In the genomic region with DNA sequence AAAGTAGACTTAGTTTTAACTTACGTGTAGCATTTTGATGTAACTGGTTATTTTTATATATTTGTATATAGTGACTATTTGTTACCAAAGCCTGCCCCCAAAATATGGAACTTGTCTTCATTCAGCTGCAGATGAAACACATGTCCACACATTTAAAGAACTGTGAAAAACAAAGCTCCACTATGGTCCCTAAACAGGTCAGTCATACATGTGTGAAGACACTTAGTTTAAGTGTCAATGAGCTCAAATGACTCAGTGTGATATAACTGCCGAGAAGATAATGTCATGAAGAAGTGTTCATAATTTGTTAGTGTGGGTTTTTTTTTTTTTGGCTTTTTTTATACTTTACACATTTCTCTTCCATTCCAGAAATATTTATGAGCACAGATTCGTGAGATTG, we compare ENCODE assay signal across 18 cellular contexts. TPM values are rescaled to one million over a fixed set of nuclear protein-coding genes. Genes with fewer than 3 reads are reported as not detected.
DNase-seq lines count a peak whose midpoint lies in the region; ATAC-seq, FAIRE-seq and TF ChIP-seq lines count a peak whose summit lies in the region.
"Had no signal": no experiment of that assay in that cellular context is flagged by ENCODE, and none has a peak within 500 bp of the region (broad histone marks: within the 10 kb centered on the region; RNA-seq: fewer than 3 reads in every experiment).

No MANE protein-coding gene starts in this region.

- TF ChIP-seq EP300 in A549 (IDR thresholded peaks at IDR 0.05), result no peak

- no peaks in the 10 kb centered on the region for H3K27me3 ChIP-seq in CD8-positive, alpha-beta T cell (ENCODE audit: insufficient read depth, low read length)
- H3K27me3 ChIP-seq: BLaER1 treated with 17β-estradiol and CSF1 and Interleukin-3, amounts not matched to agents 10 nM and 100 nM had no signal

- H3K27me3 Mint-ChIP-seq in CD8-positive, alpha-beta T cell (ENCODE audit: low read depth), result no peaks in the 10 kb centered on the region
- no peaks in the 10 kb centered on the region for H3K27me3 Mint-ChIP-seq in activated T-helper 2 cell treated with anti-CD3 and anti-CD28 coated beads, Interferon-gamma antibody, Interleukin-2, Interleukin-4, amounts not matched to agents 10 μg/mL and 5 μg/mL and 100 μg/mL, durations not matched to agents 14 hours and 24 hours and 36 hours (ENCODE audit: low read depth)
- H3K27me3 Mint-ChIP-seq in natural killer cell (ENCODE audit: low read depth in 2 of 2) (no peaks in the 10 kb centered on the region), endothelial cell (ENCODE audit: unreplicated experiment) (no peaks in the 10 kb centered on the region)

- intact Hi-C loops in CD8-positive, alpha-beta T cell (cut with DNase I, micrococcal nuclease), result no loop called here
- intact Hi-C loops in activated T-helper 2 cell treated with anti-CD3 and anti-CD28 coated beads, Interferon-gamma antibody, Interleukin-2, Interleukin-4, amounts not matched to agents 10 μg/mL and 5 μg/mL and 100 μg/mL, durations not matched to agents 14 hours and 24 hours and 36 hours (cut with micrococcal nuclease), result loop anchor here (5.0 kb wide), 1 partner anchor 187 kb away; no protein-coding TSS in a partner anchor
- intact Hi-C loops in natural killer cell (cut with micrococcal nuclease), result loop anchor here (1.0 to 5.0 kb wide), 5 partner anchors 10 to 242 kb away; a partner anchor contains a TSS

- H3K9me3 Mint-ChIP-seq in CD8-positive, alpha-beta T cell, result no peaks in the 10 kb centered on the region
- H3K9me3 Mint-ChIP-seq in activated T-helper 2 cell treated with anti-CD3 and anti-CD28 coated beads, Interferon-gamma antibody, Interleukin-2, Interleukin-4, amounts not matched to agents 10 μg/mL and 5 μg/mL and 100 μg/mL, durations not matched to agents 14 hours and 24 hours and 36 hours, result no peaks in the 10 kb centered on the region
- H3K9me3 Mint-ChIP-seq in natural killer cell (no peaks in the 10 kb centered on the region), endothelial cell (ENCODE audit: unreplicated experiment) (no peaks in the 10 kb centered on the region)

- peak overlapping the region in 1 of 2 experiments; percentile 90; a peak in 4 of 6 replicates for H3K27ac ChIP-seq in A549
- H3K27ac ChIP-seq in CD8-positive, alpha-beta T cell (ENCODE audit: low read depth, low read length), result no peak overlapping the region
- H3K27ac ChIP-seq: BLaER1 treated with 17β-estradiol and CSF1 and Interleukin-3, amounts not matched to agents 10 nM and 100 nM; PC-9 had no signal

- no peaks in the 10 kb centered on the region for H3K36me3 ChIP-seq in CD8-positive, alpha-beta T cell (ENCODE audit: insufficient read depth, low read length)
- H3K36me3 ChIP-seq: BLaER1 treated with 17β-estradiol and CSF1 and Interleukin-3, amounts not matched to agents 10 nM and 100 nM; HAP-1 had no signal

- TF ChIP-seq CTCF in A549 (IDR thresholded peaks at IDR 0.05), result no peak
- no peak for TF ChIP-seq CTCF in CD8-positive, alpha-beta T cell (IDR thresholded peaks at IDR 0.05)
- no peak for TF ChIP-seq CTCF in natural killer cell (IDR thresholded peaks at IDR 0.05)
- no peak for TF ChIP-seq CTCF in endothelial cell (IDR thresholded peaks at IDR 0.05; ENCODE audit: unreplicated experiment)

- H3K27ac Mint-ChIP-seq in CD8-positive, alpha-beta T cell, result peak overlapping the region; percentile 3
- peak overlapping the region; percentile 27 for H3K27ac Mint-ChIP-seq in activated T-helper 2 cell treated with anti-CD3 and anti-CD28 coated beads, Interferon-gamma antibody, Interleukin-2, Interleukin-4, amounts not matched to agents 10 μg/mL and 5 μg/mL and 100 μg/mL, durations not matched to agents 14 hours and 24 hours and 36 hours
- H3K27ac Mint-ChIP-seq in natural killer cell (peak overlapping the region; percentile 84 to 91), endothelial cell (ENCODE audit: unreplicated experiment) (no peak overlapping the region)

- WGBS in A549 (ENCODE audit: missing lambda C conversion rate), result 71% methylated on average over 3 of the region's 3 CpGs

- POLR2A ChIA-PET in A549 (lab: Yijun Ruan, JAX), result interaction anchor here (0.7 kb wide), 1 partner anchor 153 kb away, joined by 3 read pairs; no protein-coding TSS in a partner anchor
- POLR2A ChIA-PET in CD8-positive, alpha-beta T cell (lab: Charles Lee), result interaction anchor here (0.7 kb wide), 1 partner anchor 69 kb away, joined by 3 read pairs; no protein-coding TSS in a partner anchor

- DNase-seq in A549 (ENCODE audit: low read depth in 1 of 2, low spot score in 1 of 2) (no peak), natural killer cell (no peak), endothelial cell (ENCODE audit: low spot score) (no peak), GM12892 (ENCODE audit: insufficient read length) (no peak), midbrain (lab: John Stamatoyannopoulos, UW) (no peak)
- DNase-seq in CD8-positive, alpha-beta T cell, result no peak
- DNase-seq in activated T-helper 2 cell treated with anti-CD3 and anti-CD28 coated beads, Interferon-gamma antibody, Interleukin-2, Interleukin-4, amounts not matched to agents 10 μg/mL and 5 μg/mL and 100 μg/mL, durations not matched to agents 14 hours and 24 hours and 36 hours (ENCODE audit: low spot score), result no peak
- DNase-seq: DMS153, EL, Karpas-422, MM.1S, NCI-H1105 treated with DMSO at 0.1 percent for 48 hours, NCI-H187, NCI-H446 treated with DMSO at 0.1 percent for 48 hours, NCI-H748 treated with DMSO at 0.1 percent for 48 hours, PC-9 had no signal

- no peak for TF ChIP-seq RAD21 in A549 (conservative IDR thresholded peaks at IDR 0.05 in 1 of 2, IDR thresholded peaks at IDR 0.05 in 1 of 2)

- no peak overlapping the region for H3K4me2 ChIP-seq in A549
- H3K4me2 ChIP-seq: BLaER1 treated with 17β-estradiol and CSF1 and Interleukin-3, amounts not matched to agents 10 nM and 100 nM; PC-9 had no signal

- no peak overlapping the region for H3K4me3 ChIP-seq in A549
- H3K4me3 ChIP-seq in CD8-positive, alpha-beta T cell (ENCODE audit: low read depth, low read length), result no peak overlapping the region
- H3K4me3 ChIP-seq: BLaER1 treated with 17β-estradiol and CSF1 and Interleukin-3, amounts not matched to agents 10 nM and 100 nM; HAP-1; PC-9 had no signal

- peaks cover 33% of the 10 kb centered on the region for H3K4me1 ChIP-seq in A549
- peaks cover 13% of the 10 kb centered on the region for H3K4me1 ChIP-seq in CD8-positive, alpha-beta T cell (ENCODE audit: insufficient read depth, low read length)
- H3K4me1 ChIP-seq: BLaER1 treated with 17β-estradiol and CSF1 and Interleukin-3, amounts not matched to agents 10 nM and 100 nM; HAP-1 had no signal

- FAIRE-seq in A549 (lab: Jason Lieb, UNC), result peak; percentile 73
- FAIRE-seq in GM12892 (lab: Jason Lieb, UNC), result no peak

- no peaks in the 10 kb centered on the region for H3K9me3 ChIP-seq in A549
- H3K9me3 ChIP-seq in CD8-positive, alpha-beta T cell (ENCODE audit: low read length), result no peaks in the 10 kb centered on the region
- H3K9me3 ChIP-seq: BLaER1 treated with 17β-estradiol and CSF1 and Interleukin-3, amounts not matched to agents 10 nM and 100 nM; HAP-1 had no signal

- CTCF ChIA-PET in A549 (lab: Yijun Ruan, JAX), result no interaction called here
- CTCF ChIA-PET in CD8-positive, alpha-beta T cell (lab: Charles Lee), result interaction anchor here (1.1 kb wide), 1 partner anchor 12 kb away, joined by 3 read pairs; no protein-coding TSS in a partner anchor

- no peak for ATAC-seq in A549
- no peak for ATAC-seq in CD8-positive, alpha-beta T cell
- peak; percentile 89 to 95 (median 94) for ATAC-seq in natural killer cell

- TF ChIP-seq POLR2A in A549 (IDR thresholded peaks at IDR 0.05; ENCODE audit: low read length) (no peak), GM12892 (IDR thresholded peaks at IDR 0.05; ENCODE audit: low read depth, low read length) (no peak)

- no peak overlapping the region for H3K4me3 Mint-ChIP-seq in CD8-positive, alpha-beta T cell
- no peak overlapping the region for H3K4me3 Mint-ChIP-seq in activated T-helper 2 cell treated with anti-CD3 and anti-CD28 coated beads, Interferon-gamma antibody, Interleukin-2, Interleukin-4, amounts not matched to agents 10 μg/mL and 5 μg/mL and 100 μg/mL, durations not matched to agents 14 hours and 24 hours and 36 hours (ENCODE audit: low read depth)
- H3K4me3 Mint-ChIP-seq in natural killer cell (peak overlapping the region; percentile 45), endothelial cell (ENCODE audit: unreplicated experiment) (no peak overlapping the region)

- H3K36me3 Mint-ChIP-seq in CD8-positive, alpha-beta T cell, result peaks cover 30% of the 10 kb centered on the region
- H3K36me3 Mint-ChIP-seq in activated T-helper 2 cell treated with anti-CD3 and anti-CD28 coated beads, Interferon-gamma antibody, Interleukin-2, Interleukin-4, amounts not matched to agents 10 μg/mL and 5 μg/mL and 100 μg/mL, durations not matched to agents 14 hours and 24 hours and 36 hours (ENCODE audit: low read depth), result peaks cover 17% of the 10 kb centered on the region
- H3K36me3 Mint-ChIP-seq in natural killer cell, result no peaks in the 10 kb centered on the region
- no peaks in the 10 kb centered on the region for H3K36me3 Mint-ChIP-seq in endothelial cell (ENCODE audit: low read depth, unreplicated experiment)

- peaks cover 33% of the 10 kb centered on the region for H3K4me1 Mint-ChIP-seq in CD8-positive, alpha-beta T cell (ENCODE audit: low read depth)
- peaks cover 79% of the 10 kb centered on the region for H3K4me1 Mint-ChIP-seq in activated T-helper 2 cell treated with anti-CD3 and anti-CD28 coated beads, Interferon-gamma antibody, Interleukin-2, Interleukin-4, amounts not matched to agents 10 μg/mL and 5 μg/mL and 100 μg/mL, durations not matched to agents 14 hours and 24 hours and 36 hours (ENCODE audit: low read depth)
- peaks cover 58 to 62% of the 10 kb centered on the region in 2 donors for H3K4me1 Mint-ChIP-seq in natural killer cell
- H3K4me1 Mint-ChIP-seq in endothelial cell (ENCODE audit: unreplicated experiment), result peaks cover 15% of the 10 kb centered on the region

TF ChIP-seq in A549, 52 proteins besides CTCF, POLR2A, EP300 and RAD21:
- TF ChIP-seq MYC (IDR thresholded peaks at IDR 0.05; ENCODE audit: borderline replicate concordance, low read length) (no peak), RNF2 (IDR thresholded peaks at IDR 0.05; ENCODE audit: borderline replicate concordance, low read depth) (no peak)

RNA-seq across cellular contexts. Expression of a gene that starts 28.2 kb away (rescaled TPM):
- 94.7 and 143 TPM in 2 replicates for polyA plus RNA-seq in A549 (2011; rRNA removed)
- 58.3 and 77.3 TPM in 2 replicates for polyA plus RNA-seq in A549 (2012; cell fraction: cytosol; rRNA removed)
- 48.5 and 87.7 TPM in 2 replicates for polyA plus RNA-seq in A549 (2012; cell fraction: nucleus; rRNA removed)
- polyA plus RNA-seq in A549 (2017; fragmentation: RNase III; extraction: RNeasy Plus Mini Kit Qiagen cat#74134 plus additional on column Dnase treatment), result 99.1 to 103 TPM (median 101 TPM) in 3 replicates
- 328 and 421 TPM in 2 replicates for polyA minus RNA-seq in A549 (2011; rRNA and poly(A)+ RNA removed)
- total RNA-seq in CD8-positive, alpha-beta T cell, result 1 to 10 TPM; 2.3 to 2.6 TPM
- total RNA-seq in activated T-helper 2 cell treated with anti-CD3 and anti-CD28 coated beads, Interferon-gamma antibody, Interleukin-2, Interleukin-4, amounts not matched to agents 10 μg/mL and 5 μg/mL and 100 μg/mL, durations not matched to agents 14 hours and 24 hours and 36 hours, result 0.64 and 1.2 TPM in 2 replicates
- total RNA-seq in natural killer cell, result 10 to 100 TPM in 2 of 3 donors, 1 to 10 TPM in 1; 7.2 to 14.6 (median 10.9) TPM
- not detected for total RNA-seq in endothelial cell (ENCODE audit: unreplicated experiment)
- polyA plus RNA-seq in GM12892 (2012; ENCODE audit: missing spikeins), result not detected
- total RNA-seq: PC-9 had no signal

Comparison
In these comparisons a context has a peak if more than half of its experiments do, and no peak if none do; other contexts are left out.
1. ATAC-seq: peak in natural killer cell (3 of 3); none in A549 (0 of 2) and CD8-positive, alpha-beta T cell (single experiment).
2. intact Hi-C loops: an anchor here in activated T-helper 2 cell treated with anti-CD3 and anti-CD28 coated beads, Interferon-gamma antibody, Interleukin-2, Interleukin-4, amounts not matched to agents 10 μg/mL and 5 μg/mL and 100 μg/mL, durations not matched to agents 14 hours and 24 hours and 36 hours (5.0 kb wide) and natural killer cell (1.0 to 5.0 kb wide); none called in CD8-positive, alpha-beta T cell.